20 cellular contexts compared by ENCODE assay signal in the genomic region with DNA sequence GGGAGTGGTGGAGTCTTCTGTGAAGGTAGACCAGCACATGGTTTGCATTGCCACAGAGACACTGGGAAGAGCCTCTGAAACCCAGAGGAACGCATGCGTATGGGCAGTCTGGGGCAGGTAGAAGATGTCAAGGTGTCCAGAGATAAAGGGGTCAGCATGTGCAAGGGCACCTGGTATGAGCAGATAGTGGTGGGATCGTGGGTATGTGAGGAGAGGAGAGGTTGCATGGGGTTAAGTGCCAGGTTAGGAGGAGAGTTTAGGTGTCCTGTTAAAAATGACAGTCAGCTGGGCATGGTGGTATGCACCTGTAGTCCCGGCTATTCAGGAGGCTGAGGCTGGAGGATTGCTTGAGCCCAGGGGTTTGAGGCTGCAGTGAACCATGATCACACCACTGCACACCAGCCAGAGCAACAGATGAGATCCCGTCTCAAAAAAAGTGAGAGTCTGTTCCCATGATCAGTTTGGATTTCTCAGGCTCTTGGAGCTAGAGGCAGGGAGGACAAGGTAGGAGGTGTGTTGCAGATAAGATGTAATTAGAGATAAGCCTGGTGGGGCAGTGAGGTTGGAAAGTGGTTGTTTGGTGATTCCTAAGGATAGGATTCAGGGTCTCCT. TPM values are rescaled to one million over a fixed set of nuclear protein-coding genes. Genes with fewer than 3 reads are reported as not detected.
DNase-seq lines count a peak whose midpoint lies in the region; ATAC-seq and TF ChIP-seq lines count a peak whose summit lies in the region.
"Had no signal": no experiment of that assay in that cellular context is flagged by ENCODE, and none has a peak within 500 bp of the region (broad histone marks: within the 10 kb centered on the region; RNA-seq: fewer than 3 reads in every experiment).

No MANE protein-coding gene starts in this region.

- TF ChIP-seq RAD21 in HCT116 (IDR thresholded peaks at IDR 0.05; ENCODE audit: low read depth): no peak

- intact Hi-C loops in HCT116 (cut with micrococcal nuclease): no loop called here

- no peaks in the 10 kb centered on the region for H3K27me3 ChIP-seq in HCT116 (ENCODE audit: insufficient read depth, low read length)
- H3K27me3 ChIP-seq: testis had no signal

- 0 out of 2 replicates have a peak overlapping the region, but pooled peaks have one; percentile 7 for H3K27ac ChIP-seq in HCT116 (ENCODE audit: low read depth, low read length)
- H3K27ac ChIP-seq: testis had no signal

- H3K9me2 ChIP-seq in HCT116 (ENCODE audit: insufficient read depth): no peaks in the 10 kb centered on the region

- no peak for TF ChIP-seq POLR2A in HCT116 (IDR thresholded peaks at IDR 0.05; ENCODE audit: borderline replicate concordance, extremely low read depth, insufficient read depth, insufficient read length)

- POLR2A ChIA-PET in HCT116 (lab: Charles Lee): no interaction called here
- POLR2A ChIA-PET in activated naive CD8-positive, alpha-beta T cell treated with anti-CD3 and anti-CD28 coated beads, Interleukin-2, amount 10 ng/mL, durations not matched to agents 7 days and 5 days (lab: Charles Lee): interaction anchor here (0.9 to 4.6 kb wide), 12 partner anchors 10 to 243 kb away, joined by 3 to 57 read pairs (median 9); partner anchors contain the start of genes FUS, PYDC1, TRIM72 and ZNF843

- no peak for ATAC-seq in HCT116
- ATAC-seq in activated naive CD8-positive, alpha-beta T cell treated with anti-CD3 and anti-CD28 coated beads, Interleukin-2, amount 10 ng/mL, durations not matched to agents 7 days and 5 days (ENCODE audit: low read depth): no peak
- no peak for ATAC-seq in HG02610 (IDR thresholded peaks at IDR 0.05; ENCODE audit: unreplicated experiment)
- no peak for ATAC-seq in GM19467 (IDR thresholded peaks at IDR 0.05; ENCODE audit: unreplicated experiment)
- ATAC-seq: left colon, PC-3 had no signal

- H3K4me3 ChIP-seq in HCT116 (replicated peaks in 1 of 2; ENCODE audit: low read depth in 1 of 2, low read length in 2 of 2): no peak overlapping the region
- H3K4me3 ChIP-seq: testis had no signal

- H3K4me2 ChIP-seq in HCT116 (ENCODE audit: low read length): no peak overlapping the region

- no peaks in the 10 kb centered on the region for H3K9me3 Mint-ChIP-seq in T-helper 2 cell treated with Interferon-gamma antibody and Interleukin-4, amounts not matched to agents 5 μg/mL and 100 μg/mL, for 36 hours
- H3K9me3 Mint-ChIP-seq in activated naive CD8-positive, alpha-beta T cell treated with anti-CD3 and anti-CD28 coated beads, Interleukin-2, amount 10 ng/mL, durations not matched to agents 7 days and 5 days: no peaks in the 10 kb centered on the region
- H3K9me3 Mint-ChIP-seq in nephron: no peaks in the 10 kb centered on the region

- peaks cover 26 to 54% of the 10 kb centered on the region in 2 experiments for H3K36me3 ChIP-seq in HCT116 (ENCODE audit: control insufficient read depth in 1 of 2, insufficient read depth in 2 of 2, low read length in 2 of 2)

- RAD21 ChIA-PET in HCT116 (lab: Charles Lee; ENCODE audit: low non-redundant PET in 1 of 2, low total read pairs in 2 of 2, uncharacterized antibody in 2 of 2, unreplicated experiment in 2 of 2): no interaction called here

- TF ChIP-seq CTCF in HCT116 (IDR thresholded peaks at IDR 0.05 in 2 of 3, conservative IDR thresholded peaks at IDR 0.05 in 1 of 3; ENCODE audit: borderline replicate concordance in 1 of 3, insufficient read depth in 1 of 3, low read depth in 2 of 3, low read length in 2 of 3) (no peak), nephron (IDR thresholded peaks at IDR 0.05; ENCODE audit: unreplicated experiment in 3 of 3) (no peak)

- peaks cover 0 to 6% of the 10 kb centered on the region in 2 experiments; a peak in 1 of 4 replicates for H3K4me1 ChIP-seq in HCT116 (ENCODE audit: control insufficient read depth in 1 of 2, insufficient read depth in 2 of 2, low read length in 2 of 2)

- H3K9me3 ChIP-seq in HCT116 (ENCODE audit: control insufficient read depth in 1 of 2, insufficient read depth in 1 of 2, low read depth in 1 of 2, low read length in 2 of 2): no peaks in the 10 kb centered on the region
- H3K9me3 ChIP-seq: testis had no signal

- no peak overlapping the region for H2AFZ ChIP-seq in HCT116 (ENCODE audit: low read depth, low read length, poor library complexity, severe bottlenecking)

- DNase-seq in T-helper 2 cell treated with Interferon-gamma antibody and Interleukin-4, amounts not matched to agents 5 μg/mL and 100 μg/mL, for 36 hours (ENCODE audit: low spot score): no peak
- DNase-seq in T-helper 2 cell (no peak), HCT116 (ENCODE audit: low read depth, low spot score) (no peak), NCI-H1048 (lab: John Stamatoyannopoulos, UW) (no peak)
- DNase-seq in activated naive CD8-positive, alpha-beta T cell treated with anti-CD3 and anti-CD28 coated beads, Interleukin-2, amount 10 ng/mL, durations not matched to agents 7 days and 5 days: no peak
- DNase-seq: 8988T; activated T-cell treated with anti-CD3 and anti-CD28 coated beads, Interleukin-2, amount 50 U/mL, for 1 hour; COR-L47; hippocampal formation; left colon; NCI-H2029; NCI-H524 treated with DMSO at 0.1 percent for 48 hours; PC-3; stimulated activated CD4-positive, alpha-beta T cell treated with anti-CD3 and anti-CD28 coated beads, Interleukin-15, amount 100 ng/mL, for 24 hours; testis had no signal

- H3K79me2 ChIP-seq in HCT116 (ENCODE audit: insufficient read depth, low read length): peaks cover 27% of the 10 kb centered on the region

- CTCF ChIA-PET in HCT116 (lab: Charles Lee): no interaction called here

- peaks cover 44% of the 10 kb centered on the region for H3K4me1 Mint-ChIP-seq in T-helper 2 cell treated with Interferon-gamma antibody and Interleukin-4, amounts not matched to agents 5 μg/mL and 100 μg/mL, for 36 hours (ENCODE audit: low read depth)
- H3K4me1 Mint-ChIP-seq in activated naive CD8-positive, alpha-beta T cell treated with anti-CD3 and anti-CD28 coated beads, Interleukin-2, amount 10 ng/mL, durations not matched to agents 7 days and 5 days: peaks cover 59% of the 10 kb centered on the region
- peaks cover 17% of the 10 kb centered on the region for H3K4me1 Mint-ChIP-seq in nephron

- H3K9ac ChIP-seq in HCT116 (ENCODE audit: low read length): no peak overlapping the region

- peaks cover 43% of the 10 kb centered on the region for H3K36me3 Mint-ChIP-seq in T-helper 2 cell treated with Interferon-gamma antibody and Interleukin-4, amounts not matched to agents 5 μg/mL and 100 μg/mL, for 36 hours (ENCODE audit: low read depth)
- peaks cover 26% of the 10 kb centered on the region for H3K36me3 Mint-ChIP-seq in activated naive CD8-positive, alpha-beta T cell treated with anti-CD3 and anti-CD28 coated beads, Interleukin-2, amount 10 ng/mL, durations not matched to agents 7 days and 5 days
- H3K36me3 Mint-ChIP-seq in nephron (ENCODE audit: low read depth): peaks cover 44% of the 10 kb centered on the region

- H3K27me3 Mint-ChIP-seq in T-helper 2 cell treated with Interferon-gamma antibody and Interleukin-4, amounts not matched to agents 5 μg/mL and 100 μg/mL, for 36 hours (ENCODE audit: low read depth): no peaks in the 10 kb centered on the region
- H3K27me3 Mint-ChIP-seq in activated naive CD8-positive, alpha-beta T cell treated with anti-CD3 and anti-CD28 coated beads, Interleukin-2, amount 10 ng/mL, durations not matched to agents 7 days and 5 days: no peaks in the 10 kb centered on the region
- H3K27me3 Mint-ChIP-seq in nephron (ENCODE audit: low read depth): peaks cover 26% of the 10 kb centered on the region

- peak overlapping the region; percentile 52 for H3K27ac Mint-ChIP-seq in T-helper 2 cell treated with Interferon-gamma antibody and Interleukin-4, amounts not matched to agents 5 μg/mL and 100 μg/mL, for 36 hours
- H3K27ac Mint-ChIP-seq in activated naive CD8-positive, alpha-beta T cell treated with anti-CD3 and anti-CD28 coated beads, Interleukin-2, amount 10 ng/mL, durations not matched to agents 7 days and 5 days: peak overlapping the region; percentile 73
- H3K27ac Mint-ChIP-seq in nephron: no peak overlapping the region

- H3K4me3 Mint-ChIP-seq in T-helper 2 cell treated with Interferon-gamma antibody and Interleukin-4, amounts not matched to agents 5 μg/mL and 100 μg/mL, for 36 hours: peak overlapping the region; percentile 8
- H3K4me3 Mint-ChIP-seq in activated naive CD8-positive, alpha-beta T cell treated with anti-CD3 and anti-CD28 coated beads, Interleukin-2, amount 10 ng/mL, durations not matched to agents 7 days and 5 days: peak overlapping the region; percentile 28
- H3K4me3 Mint-ChIP-seq in nephron: peak overlapping the region in 2 of 3 experiments; percentile 15 to 20

- no TSS peak for BruUV-seq in HCT116 (replicated peaks; lab: Mats Ljungman, UMichigan)

- H4K20me1 ChIP-seq in HCT116 (ENCODE audit: insufficient read depth): peaks cover 14% of the 10 kb centered on the region; the same call in 1 of the 2 replicates

RNA-seq across cellular contexts. Expression of gene PYCARD, which starts 3.0 kb away (rescaled TPM):
- total RNA-seq in HCT116 (2021; ENCODE audit: unreplicated experiment): not detected
- 0.24 TPM in 1 of 2 replicates, not detected in the other for polyA plus RNA-seq in HCT116 (2012)
- total RNA-seq in activated naive CD8-positive, alpha-beta T cell treated with anti-CD3 and anti-CD28 coated beads, Interleukin-2, amount 10 ng/mL, durations not matched to agents 7 days and 5 days: 10 to 100 TPM; 82.3 to 87.0 TPM

RNA-seq across cellular contexts. Expression of gene TRIM72, which starts 14.4 kb away (rescaled TPM):
- total RNA-seq in HCT116 (2021; ENCODE audit: unreplicated experiment): 43.8 TPM
- 24.6 and 26.2 TPM in 2 replicates for polyA plus RNA-seq in HCT116 (2012)
- not detected for total RNA-seq in activated naive CD8-positive, alpha-beta T cell treated with anti-CD3 and anti-CD28 coated beads, Interleukin-2, amount 10 ng/mL, durations not matched to agents 7 days and 5 days
- total RNA-seq: left colon, MCF 10A, PC-3 had no signal

RNA-seq across cellular contexts. Expression of gene PYDC1, which starts 17.4 kb away (rescaled TPM):
- not detected for total RNA-seq in HCT116 (2021; ENCODE audit: unreplicated experiment)
- polyA plus RNA-seq in HCT116 (2012): 0.29 and 0.31 TPM in 2 replicates
- total RNA-seq in activated naive CD8-positive, alpha-beta T cell treated with anti-CD3 and anti-CD28 coated beads, Interleukin-2, amount 10 ng/mL, durations not matched to agents 7 days and 5 days: not detected
- total RNA-seq: left colon, MCF 10A, mucosa of gallbladder, PC-3, testis had no signal

RNA-seq across cellular contexts. Expression of gene FUS, which starts 19.6 kb away (rescaled TPM):
- total RNA-seq in HCT116 (2021; ENCODE audit: unreplicated experiment): 522 TPM
- 224 and 307 TPM in 2 replicates for polyA plus RNA-seq in HCT116 (2012)
- total RNA-seq in activated naive CD8-positive, alpha-beta T cell treated with anti-CD3 and anti-CD28 coated beads, Interleukin-2, amount 10 ng/mL, durations not matched to agents 7 days and 5 days: 100 to 1,000 TPM; 540 to 618 TPM

RNA-seq across cellular contexts. Expression of gene PRSS36, which starts 49.7 kb away (rescaled TPM):
- not detected for total RNA-seq in HCT116 (2021; ENCODE audit: unreplicated experiment)
- 0.33 and 0.92 TPM in 2 replicates for polyA plus RNA-seq in HCT116 (2012)
- total RNA-seq in activated naive CD8-positive, alpha-beta T cell treated with anti-CD3 and anti-CD28 coated beads, Interleukin-2, amount 10 ng/mL, durations not matched to agents 7 days and 5 days: 1 to 10 TPM in 1 of 2 experiments, under 1 TPM in 1; 0.31 to 1.1 TPM

Comparison
In these comparisons a context has a peak if more than half of its experiments do, and no peak if none do; other contexts are left out.
1. H3K27ac Mint-ChIP-seq: peak in T-helper 2 cell treated with Interferon-gamma antibody and Interleukin-4, amounts not matched to agents 5 μg/mL and 100 μg/mL, for 36 hours (single experiment) and activated naive CD8-positive, alpha-beta T cell treated with anti-CD3 and anti-CD28 coated beads, Interleukin-2, amount 10 ng/mL, durations not matched to agents 7 days and 5 days (single experiment); none in nephron (0 of 3).
2. RNA of gene PYCARD, which starts 3.0 kb away (total RNA-seq): 82.3 to 87.0 TPM in activated naive CD8-positive, alpha-beta T cell treated with anti-CD3 and anti-CD28 coated beads, Interleukin-2, amount 10 ng/mL, durations not matched to agents 7 days and 5 days; not detected in HCT116 (single experiment); every median in the first group is over 10 times any median in the second.
3. RNA of gene TRIM72, which starts 14.4 kb away (total RNA-seq): 43.8 TPM in HCT116 (single experiment); not detected in activated naive CD8-positive, alpha-beta T cell treated with anti-CD3 and anti-CD28 coated beads, Interleukin-2, amount 10 ng/mL, durations not matched to agents 7 days and 5 days; every median in the first group is over 10 times any median in the second.
4. Peak in every context shown above with its lines, with median percentiles within 50 percentile points of each other: H3K4me3 Mint-ChIP-seq.